9 cellular contexts compared by ENCODE assay signal in the genomic region with DNA sequence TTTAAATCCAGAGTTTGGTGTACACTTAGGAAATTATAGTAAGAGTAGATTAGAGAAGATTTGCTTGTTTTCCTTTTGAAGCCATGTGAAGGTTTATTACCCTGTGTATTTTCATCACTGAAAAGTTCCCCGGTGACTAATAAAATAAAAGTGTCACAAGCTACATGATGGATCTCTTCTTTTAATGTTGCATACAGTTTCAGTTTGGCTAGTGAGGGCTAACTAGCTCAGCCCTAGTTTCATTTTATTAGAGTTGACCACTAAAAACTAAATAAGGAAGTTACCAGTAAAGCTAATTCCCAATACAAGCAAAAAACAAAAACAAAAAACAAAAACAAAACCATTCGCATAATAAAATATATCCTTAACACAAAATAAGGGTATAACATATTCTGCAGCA. TPM values are rescaled to one million over a fixed set of nuclear protein-coding genes. Genes with fewer than 3 reads are reported as not detected.
DNase-seq lines count a peak whose midpoint lies in the region; ATAC-seq and FAIRE-seq lines count a peak whose summit lies in the region.
"Not testable (repeated sequence)": the region's sequence is repeated elsewhere in the genome, so short reads cannot be mapped to it uniquely, and the experiment has no call there.
"Had no signal": no experiment of that assay in that cellular context is flagged by ENCODE, and none has a peak within 500 bp of the region (broad histone marks: within the 10 kb centered on the region; RNA-seq: fewer than 3 reads in every experiment).

No MANE protein-coding gene starts in this region.

- H3K9me3 ChIP-seq in Karpas-422 (ENCODE audit: low read length), result not testable (repeated sequence)

- not testable (repeated sequence) for H3K4me3 ChIP-seq in Karpas-422 (ENCODE audit: low read length)

- peaks cover 10% of the 10 kb centered on the region for H3K4me1 ChIP-seq in Karpas-422 (ENCODE audit: low read length)

- not testable (repeated sequence) for H3K36me3 ChIP-seq in Karpas-422 (ENCODE audit: insufficient read depth, low read length)

- not testable (repeated sequence) for H3K27me3 ChIP-seq in Karpas-422 (ENCODE audit: low read length)

- H3K9ac ChIP-seq in Karpas-422 (ENCODE audit: low read length), result not testable (repeated sequence)

- H3K79me2 ChIP-seq in Karpas-422 (ENCODE audit: low read length), result not testable (repeated sequence)

- H4K20me1 ChIP-seq in Karpas-422 (ENCODE audit: insufficient read depth, low read depth, low read length), result not testable (repeated sequence)

- H3K27ac ChIP-seq in Karpas-422 (ENCODE audit: low read length), result not testable (repeated sequence)

- not testable (repeated sequence) for H2AFZ ChIP-seq in Karpas-422 (ENCODE audit: low read length)

- not testable (repeated sequence) for H3K9me2 ChIP-seq in Karpas-422 (replicated peaks; ENCODE audit: insufficient read depth, low read length)

- peak overlapping the region; percentile 32 for H3K4me2 ChIP-seq in Karpas-422 (ENCODE audit: low read depth, low read length, poor library complexity, severe bottlenecking)

- peak; percentile 98 for FAIRE-seq in endometrium (lab: Jason Lieb, UNC)

- peak; percentile 63 for ATAC-seq in GM18909 (IDR thresholded peaks at IDR 0.05; ENCODE audit: poor library complexity, unreplicated experiment)
- ATAC-seq in HG02610 (IDR thresholded peaks at IDR 0.05; ENCODE audit: unreplicated experiment), result peak; percentile 71
- ATAC-seq in HG03159 (IDR thresholded peaks at IDR 0.05; ENCODE audit: unreplicated experiment), result peak; percentile 58

- DNase-seq in Daoy (ENCODE audit: low read depth) (peak; percentile 6), RKO (ENCODE audit: low spot score) (peak; percentile 35)
- not testable (repeated sequence) for DNase-seq in Karpas-422

RNA-seq across cellular contexts. Expression of gene RNU1-3, which starts 17.4 kb away (rescaled TPM):
- total RNA-seq in Daoy (2014; rRNA removed; shearing (Covaris generic)), result 306 and 832 TPM in 2 replicates
- under 0.01 TPM in 2 replicates for total RNA-seq in Karpas-422 (2014; rRNA removed; shearing (Covaris generic); ENCODE audit: low replicate concordance)
- total RNA-seq: GM23248, M059J had no signal

RNA-seq across cellular contexts. Expression of gene RNU1-4, which starts 56.2 kb away (rescaled TPM):
- total RNA-seq in Daoy (2014; rRNA removed; shearing (Covaris generic)), result 306 and 832 TPM in 2 replicates
- under 0.01 TPM in 2 replicates for total RNA-seq in Karpas-422 (2014; rRNA removed; shearing (Covaris generic); ENCODE audit: low replicate concordance)
- total RNA-seq: GM23248, M059J had no signal

Comparison
In these comparisons a context has a peak if more than half of its experiments do, and no peak if none do; other contexts are left out.
1. RNA of gene RNU1-3, which starts 17.4 kb away (total RNA-seq): 306 to 832 TPM in Daoy; under 0.01 TPM in Karpas-422; every median in the first group is over 100 times any median in the second.
2. RNA of gene RNU1-4, which starts 56.2 kb away (total RNA-seq): 306 to 832 TPM in Daoy; under 0.01 TPM in Karpas-422; every median in the first group is over 100 times any median in the second.
3. Peak in every context shown above with its lines, with median percentiles within 50 percentile points of each other: ATAC-seq.